ENCODE assay signal across 1 cellular context in genomic region chr19:4969292-4969771, GRCh38.
TF ChIP-seq lines count a peak whose summit lies in the region.

No MANE protein-coding gene starts in this region.

TF ChIP-seq in H1, 55 proteins besides CTCF, POLR2A, EP300 and RAD21:
- TF ChIP-seq CHD7 (IDR thresholded peaks at IDR 0.05; ENCODE audit: insufficient replicate concordance, low read length) (no peak), KDM4A (IDR thresholded peaks at IDR 0.05; ENCODE audit: low read depth, low read length, severe bottlenecking) (peak; percentile 24)
TF ChIP-seq in H1: peak in this region for 1.
